Comparison of ENCODE assay signal across 23 cellular contexts in genomic region chr11:44606472-44606871, GRCh38. TPM values are rescaled to one million over a fixed set of nuclear protein-coding genes. Genes with fewer than 3 reads are reported as not detected.
DNase-seq lines count a peak whose midpoint lies in the region; ATAC-seq, FAIRE-seq and TF ChIP-seq lines count a peak whose summit lies in the region.
"Had no signal": no experiment of that assay in that cellular context is flagged by ENCODE, and none has a peak within 500 bp of the region (broad histone marks: within the 10 kb centered on the region; RNA-seq: fewer than 3 reads in every experiment).

No MANE protein-coding gene starts in this region.

- TF ChIP-seq CTCF in OCI-LY3 (IDR thresholded peaks at IDR 0.05; ENCODE audit: low read depth, low read length) (no peak), GM12878 (IDR thresholded peaks at IDR 0.05 in 2 of 3, conservative IDR thresholded peaks at IDR 0.05 in 1 of 3; ENCODE audit: control insufficient read depth in 2 of 3, extremely low read depth in 1 of 3, insufficient read depth in 1 of 3, low read depth in 3 of 3, low read length in 3 of 3) (no peak), tibial artery (IDR thresholded peaks at IDR 0.05) (no peak)

- peaks cover 10% of the 10 kb centered on the region for H3K79me2 ChIP-seq in OCI-LY3 (ENCODE audit: low read length)
- H3K79me2 ChIP-seq in GM12878 (ENCODE audit: control insufficient read depth, insufficient read depth, low read length) = no peaks in the 10 kb centered on the region; the same call in 1 of the 2 replicates

- no peak overlapping the region for H2AFZ ChIP-seq in OCI-LY3 (ENCODE audit: low read depth, low read length)
- H2AFZ ChIP-seq in GM12878 (ENCODE audit: control insufficient read depth, low read depth, low read length) = no peak overlapping the region

- H3K36me3 Mint-ChIP-seq in activated naive CD4-positive, alpha-beta T cell treated with anti-CD3 and anti-CD28 coated beads, Interleukin-2, amount 50 U/mL, for 72 hours = peaks cover 33 to 47% of the 10 kb centered on the region in 2 donors

- H3K27me3 ChIP-seq in OCI-LY3 (ENCODE audit: low read depth, low read length) = no peaks in the 10 kb centered on the region
- H3K27me3 ChIP-seq in GM12878 (replicated peaks in 1 of 2; ENCODE audit: control insufficient read depth in 2 of 2, insufficient read depth in 2 of 2, low read length in 1 of 2) = no peaks in the 10 kb centered on the region
- H3K27me3 ChIP-seq in tibial artery = no peaks in the 10 kb centered on the region
- H3K27me3 ChIP-seq: neutrophil had no signal

- DNase-seq in activated naive CD4-positive, alpha-beta T cell treated with anti-CD3 and anti-CD28 coated beads, Interleukin-2, amount 50 U/mL, for 72 hours (ENCODE audit: low spot score in 2 of 2) = no peak
- no peak for DNase-seq in activated naive CD4-positive, alpha-beta T cell treated with Interleukin-2 at 50 U/mL for 16 hours
- DNase-seq in GM12878 (ENCODE audit: low read depth, low spot score) (no peak), tibial artery (no peak), urothelium cell line (ENCODE audit: low spot score) (no peak)
- DNase-seq: activated effector memory CD4-positive, alpha-beta T cell treated with anti-CD3 and anti-CD28 coated beads, Interleukin-2, amount 50 U/mL, for 16 hours; Caco-2; effector memory CD4-positive, alpha-beta T cell; EL; glutamatergic neuron; KG1; left ventricle myocardium inferior; mucosa of descending colon; PC-3; SIG-M5; stimulated activated CD4-positive, alpha-beta T cell treated with anti-CD3 and anti-CD28 coated beads, Interleukin-4, amount 100 ng/mL, for 24 hours; WERI-Rb-1 had no signal

- POLR2A ChIA-PET in GM12878 (lab: Charles Lee) = interaction anchor here (21.2 kb wide), 1 partner anchor 39 kb away, joined by 434 read pairs; the partner anchor contains the start of gene CD82

- RAD21 ChIA-PET in GM12878 (lab: Charles Lee; ENCODE audit: unreplicated experiment) = interaction anchor here (1.3 to 1.4 kb wide), 2 partner anchors 8 to 47 kb away, joined by 3 read pairs; no protein-coding TSS in a partner anchor

- in situ Hi-C loops in GM12878 (cut with MboI) = loop anchor here (5.0 kb wide), 1 partner anchor 39 kb away; the partner anchor contains the start of gene CD82

- TF ChIP-seq EP300 in GM12878 (IDR thresholded peaks at IDR 0.05; ENCODE audit: borderline replicate concordance in 1 of 2, control insufficient read depth in 1 of 2, low read depth in 2 of 2, low read length in 2 of 2) = no peak

- no peak for ATAC-seq in activated naive CD4-positive, alpha-beta T cell treated with anti-CD3 and anti-CD28 coated beads, Interleukin-2, amount 50 U/mL, for 72 hours
- ATAC-seq in GM12878 = no peak
- ATAC-seq in HG02678 (IDR thresholded peaks at IDR 0.05; ENCODE audit: unreplicated experiment) = no peak
- ATAC-seq in HG03457 (IDR thresholded peaks at IDR 0.05; ENCODE audit: unreplicated experiment) = no peak
- ATAC-seq: mucosa of descending colon, PC-3 had no signal

- H3K4me3 ChIP-seq in OCI-LY3 (ENCODE audit: low read length) (no peak overlapping the region), GM12878 (no peak overlapping the region), tibial artery (no peak overlapping the region)
- H3K4me3 ChIP-seq: left ventricle myocardium inferior, mucosa of descending colon had no signal

- TF ChIP-seq POLR2A in GM12878 (IDR thresholded peaks at IDR 0.05; ENCODE audit: low read depth, low read length) = no peak; the same call in 1 of the 2 replicates

- SMC1A ChIA-PET in GM12878 (lab: Charles Lee; ENCODE audit: uncharacterized antibody, unreplicated experiment) = interaction anchor here (1.4 to 1.5 kb wide), 2 partner anchors 10 to 49 kb away, joined by 8 to 11 read pairs; no protein-coding TSS in a partner anchor

- TF ChIP-seq RAD21 in GM12878 (IDR thresholded peaks at IDR 0.05; ENCODE audit: insufficient read depth, low read depth, low read length) = no peak

- BruUV-seq in GM12878 (replicated peaks; lab: Mats Ljungman, UMichigan) = TSS peak; percentile 13

- H3K9me3 ChIP-seq in OCI-LY3 (ENCODE audit: insufficient read depth, low read length) = no peaks in the 10 kb centered on the region
- H3K9me3 ChIP-seq in GM12878 (replicated peaks; ENCODE audit: control insufficient read depth, insufficient read depth, low read length) = no peaks in the 10 kb centered on the region
- H3K9me3 ChIP-seq in tibial artery = no peaks in the 10 kb centered on the region
- H3K9me3 ChIP-seq: Caco-2, left ventricle myocardium inferior, mucosa of descending colon, neutrophil had no signal

- H3K36me3 ChIP-seq in OCI-LY3 (replicated peaks; ENCODE audit: low read depth, low read length) (peaks cover 69% of the 10 kb centered on the region), GM12878 (ENCODE audit: control insufficient read depth in 2 of 2, insufficient read depth in 2 of 2, low read length in 1 of 2) (peaks cover 27 to 36% of the 10 kb centered on the region in 2 experiments), tibial artery (peaks cover 0 to 22% (median 0%) of the 10 kb centered on the region in 3 donors)
- H3K36me3 ChIP-seq: WERI-Rb-1 had no signal

- H3K9me3 Mint-ChIP-seq in activated naive CD4-positive, alpha-beta T cell treated with anti-CD3 and anti-CD28 coated beads, Interleukin-2, amount 50 U/mL, for 72 hours = no peaks in the 10 kb centered on the region
- H3K9me3 Mint-ChIP-seq: T-helper 1 cell treated with Interleukin-12 subunit alpha and Interleukin-12 subunit beta and Interleukin-4 antibody, amounts not matched to agents 30 μg/mL and 1 μg/mL, for 36 hours had no signal

- H3K4me1 ChIP-seq in OCI-LY3 (ENCODE audit: low read length) = peaks cover 85% of the 10 kb centered on the region
- H3K4me1 ChIP-seq in GM12878 (ENCODE audit: control insufficient read depth, insufficient read depth, low read length) = peaks cover 88% of the 10 kb centered on the region
- peaks cover 0 to 100% (median 88%) of the 10 kb centered on the region in 4 donors for H3K4me1 ChIP-seq in tibial artery
- H3K4me1 ChIP-seq: Caco-2 had no signal

- H3K27ac ChIP-seq in OCI-LY3 (ENCODE audit: low read length) = peak overlapping the region; percentile 92; the same call in 1 of the 2 replicates
- no peak overlapping the region for H3K27ac ChIP-seq in GM12878 (ENCODE audit: control insufficient read depth, insufficient read depth)
- H3K27ac ChIP-seq in tibial artery = peak overlapping the region; percentile 82 to 84
- H3K27ac ChIP-seq: left ventricle myocardium inferior, neutrophil, WERI-Rb-1 had no signal

- H3K9ac ChIP-seq in OCI-LY3 (ENCODE audit: low read length) (no peak overlapping the region), GM12878 (ENCODE audit: control insufficient read depth, insufficient read depth, low read length) (no peak overlapping the region)

- 79% methylated on average over 3 of the region's 3 CpGs for WGBS in GM12878 (ENCODE audit: insufficient coverage, insufficient replicate concordance, low lambda C conversion rate, missing lambda C conversion rate)

- H3K4me2 ChIP-seq in OCI-LY3 (ENCODE audit: low read length) (no peak overlapping the region), GM12878 (ENCODE audit: control insufficient read depth, insufficient read depth) (no peak overlapping the region)

- intact Hi-C loops in GM12878 (cut with micrococcal nuclease; ENCODE audit: unreplicated experiment) (no loop called here), tibial artery (cut with DNase I; ENCODE audit: low total_unique reads) (no loop called here)

- CTCF ChIA-PET in GM12878 (lab: Yijun Ruan, JAX) = interaction anchor here (1.6 to 1.7 kb wide), 2 partner anchors 10 to 25 kb away, joined by 5 read pairs; no protein-coding TSS in a partner anchor

- FAIRE-seq in GM12878 (lab: Jason Lieb, UNC) = no peak
- no peak for FAIRE-seq in urothelium cell line (lab: Jason Lieb, UNC)
- FAIRE-seq: GM18507 had no signal

- H4K20me1 ChIP-seq in OCI-LY3 (ENCODE audit: insufficient read depth, low read length) = no peaks in the 10 kb centered on the region
- H4K20me1 ChIP-seq in GM12878 (ENCODE audit: control insufficient read depth, insufficient read depth) = no peaks in the 10 kb centered on the region

- peak overlapping the region; percentile 72 to 78 for H3K27ac Mint-ChIP-seq in activated naive CD4-positive, alpha-beta T cell treated with anti-CD3 and anti-CD28 coated beads, Interleukin-2, amount 50 U/mL, for 72 hours

TF ChIP-seq in GM12878, 131 proteins besides CTCF, POLR2A, EP300 and RAD21:
- TF ChIP-seq POLR2AphosphoS2 (IDR thresholded peaks at IDR 0.05; ENCODE audit: low read depth, low read length) (peak; percentile 24; the same call in 1 of the 2 replicates), POLR2AphosphoS5 (IDR thresholded peaks at IDR 0.05; ENCODE audit: low read length) (0 out of 2 replicates have a peak, but pooled peaks have one; percentile 39), SPI1 (IDR thresholded peaks at IDR 0.05; ENCODE audit: borderline replicate concordance, insufficient read depth, low read depth, low read length) (no peak)

RNA-seq across cellular contexts. Expression of gene CD82, which starts 41.0 kb away (rescaled TPM):
- 100 to 1,000 TPM; 270 to 324 TPM for total RNA-seq in activated naive CD4-positive, alpha-beta T cell treated with anti-CD3 and anti-CD28 coated beads, Interleukin-2, amount 50 U/mL, for 72 hours
- 202 and 214 TPM in 2 replicates for total RNA-seq in GM12878 (2013; cell fraction: nucleolus; rRNA removed)
- 60.0 and 69.4 TPM in 2 replicates for total RNA-seq in GM12878 (2014; rRNA removed)
- total RNA-seq in GM12878 (2014; rRNA removed; fragmentation: Illumina TruSeq; extraction: Trizol) = 65.0 and 66.4 TPM in 2 replicates
- total RNA-seq in GM12878 (2021) = 166 and 178 TPM in 2 replicates
- 57.7 TPM for polyA plus RNA-seq in GM12878 (2011; ENCODE audit: low read depth)
- 94.5 and 176 TPM in 2 replicates for polyA plus RNA-seq in GM12878 (2011; rRNA removed)
- polyA plus RNA-seq in GM12878 (2011; cell fraction: cytosol; rRNA removed) = 223 and 282 TPM in 2 replicates
- 60.1 and 67.9 TPM in 2 replicates for polyA plus RNA-seq in GM12878 (2011; cell fraction: nucleus; rRNA removed)
- polyA plus RNA-seq in GM12878 (2012) = 108 and 130 TPM in 2 replicates
- 17.8 and 51.8 TPM in 2 replicates for polyA plus RNA-seq in GM12878 (2014; fragmentation: Illumina TruSeq; extraction: Trizol)
- polyA plus RNA-seq in GM12878 (2014; fragmentation: Nextera tagmentation; extraction: Ambion mirVana) = 1 to 10 TPM; 5.2 to 8.2 TPM
- polyA plus RNA-seq in GM12878 (2014; rRNA removed) = 97.7 and 100 TPM in 2 replicates
- polyA plus RNA-seq in GM12878 (2016; fragmentation: Nextera tagmentation; extraction: Ambion mirVana) = 100 to 1,000 TPM; 159 to 180 TPM
- polyA minus RNA-seq in GM12878 (2011; rRNA and poly(A)+ RNA removed) = 136 and 174 TPM in 2 replicates
- polyA minus RNA-seq in GM12878 (2011; cell fraction: cytosol; rRNA and poly(A)+ RNA removed) = 59.5 and 63.5 TPM in 2 replicates
- polyA minus RNA-seq in GM12878 (2011; cell fraction: nucleus; rRNA and poly(A)+ RNA removed) = 29.3 and 45.1 TPM in 2 replicates
